ENCODE assay signal across 37 cellular contexts in genomic region chrX:154450312-154450711, GRCh38.
"Had no signal": no experiment of that assay in that cellular context is flagged by ENCODE, and none has a peak within 500 bp of the region (broad histone marks: within the 10 kb centered on the region; RNA-seq: fewer than 3 reads in every experiment).

No MANE protein-coding gene starts in this region.

- H3K27ac ChIP-seq: ascending aorta, cardiac muscle cell, PC-9, RWPE1, WERI-Rb-1 had no signal

- DNase-seq: activated CD4-positive, alpha-beta memory T cell treated with anti-CD3 and anti-CD28 coated beads, Interleukin-2, amount 10 ng/mL, durations not matched to agents 7 days and 5 days; activated CD4-positive, alpha-beta T cell treated with anti-CD3 and anti-CD28 coated beads for 1 hour; activated CD4-positive, alpha-beta T cell treated with anti-CD3 and anti-CD28 coated beads for 48 hours; activated CD4-positive, CD25-positive, alpha-beta regulatory T cell; activated CD8-positive, alpha-beta memory T cell treated with anti-CD3 and anti-CD28 coated beads for 24 hours; activated CD8-positive, alpha-beta memory T cell treated with anti-CD3 and anti-CD28 coated beads, Interleukin-2, amount 10 ng/mL, durations not matched to agents 7 days and 5 days; activated CD8-positive, alpha-beta memory T cell treated with anti-CD3 and anti-CD28 coated beads, Interleukin-2, amount 50 U/mL, for 48 hours; activated effector memory CD4-positive, alpha-beta T cell treated with Interleukin-2 at 50 U/mL for 16 hours; activated naive CD4-positive, alpha-beta T cell; activated naive CD4-positive, alpha-beta T cell treated with anti-CD3 and anti-CD28 coated beads, Interleukin-2, amount 50 U/mL, for 16 hours; activated naive CD8-positive, alpha-beta T cell treated with anti-CD3 and anti-CD28 coated beads for 36 hours; activated T-cell treated with anti-CD3 and anti-CD28 coated beads, Interleukin-2, amount 50 U/mL, for 48 hours; amniotic stem cell; Kasumi-1; KG1; MG63; NCI-H1048; NCI-H1105 treated with DMSO at 0.1 percent for 48 hours; NCI-H1436; NCI-H1694; NCI-H1930; NCI-H2081 treated with DMSO at 0.1 percent for 48 hours; NCI-H226; NCI-H526; NCI-H748 treated with DMSO at 0.1 percent for 48 hours; NK-92 treated with Interleukin-12 subunit alpha and Interleukin-12 subunit beta, amount 100 ng/mL, for 24 hours; PC-9; SW 1271; T-helper 1 cell; T-helper 2 cell; T-helper 9 cell; WERI-Rb-1 had no signal

- H3K4me3 ChIP-seq: ascending aorta, cardiac muscle cell, MG63, PC-9 had no signal

- FAIRE-seq: RCC 7860 had no signal

- H3K36me3 ChIP-seq: cardiac muscle cell, MG63 had no signal

- ATAC-seq: activated CD8-positive, alpha-beta memory T cell treated with anti-CD3 and anti-CD28 coated beads, Interleukin-2, amount 10 ng/mL, durations not matched to agents 7 days and 5 days; Right ventricle myocardium inferior had no signal

- H3K9me3 ChIP-seq: ascending aorta, MG63 had no signal
